Comparison of ENCODE assay signal across 10 cellular contexts in the genomic region with DNA sequence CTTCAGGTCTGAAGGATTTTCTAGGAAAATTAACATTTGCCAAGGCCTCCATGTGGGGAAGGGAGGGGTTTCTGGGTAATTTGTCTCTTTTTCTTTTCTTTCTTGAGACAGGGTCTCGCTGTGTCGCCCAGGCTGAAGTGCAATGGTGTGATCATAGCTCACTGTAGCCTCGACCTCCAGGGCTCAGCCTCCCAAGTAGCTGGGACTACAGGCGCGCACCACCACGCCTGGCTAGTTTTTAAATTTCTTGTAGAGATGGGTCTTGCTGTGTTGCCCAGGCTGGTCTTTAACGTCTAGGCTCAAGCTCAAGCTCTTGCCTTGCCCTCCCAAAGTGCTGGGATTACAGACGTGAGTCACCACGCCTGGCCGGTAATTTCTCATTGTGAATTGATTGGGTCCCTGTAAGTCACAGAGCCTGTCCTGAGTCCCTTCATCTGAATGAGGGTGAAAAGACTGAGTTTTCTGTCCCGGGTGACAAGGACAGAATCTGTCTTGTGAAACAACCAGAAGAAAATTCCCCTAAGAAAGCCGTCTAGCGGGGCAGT. TPM values are rescaled to one million over a fixed set of nuclear protein-coding genes. Genes with fewer than 3 reads are reported as not detected.
DNase-seq lines count a peak whose midpoint lies in the region; ATAC-seq and TF ChIP-seq lines count a peak whose summit lies in the region.
"Had no signal": no experiment of that assay in that cellular context is flagged by ENCODE, and none has a peak within 500 bp of the region (broad histone marks: within the 10 kb centered on the region; RNA-seq: fewer than 3 reads in every experiment).

No MANE protein-coding gene starts in this region.

- H3K27me3 Mint-ChIP-seq in nephron (ENCODE audit: low read depth) = no peaks in the 10 kb centered on the region
- H3K27me3 Mint-ChIP-seq: activated CD4-positive, alpha-beta memory T cell treated with anti-CD3 and anti-CD28 coated beads for 36 hours had no signal

- H3K4me2 ChIP-seq in Karpas-422 (ENCODE audit: low read depth, low read length, poor library complexity, severe bottlenecking) = no peak overlapping the region

- DNase-seq in adrenal gland (no peak), fibroblast of mammary gland (ENCODE audit: low read depth) (peak; percentile 60), upper lobe of left lung (no peak), Karpas-422 (no peak), GM13977 (ENCODE audit: low spot score) (no peak)
- DNase-seq: activated CD4-positive, alpha-beta memory T cell treated with anti-CD3 and anti-CD28 coated beads for 36 hours; activated gamma-delta T cell; dermis blood vessel endothelial cell had no signal

- in situ Hi-C loops in GM13977 (cut with MboI; ENCODE audit: low pct_unique_long_range_greater_than_20kb, low sequenced_read_pairs, unreplicated experiment) = no loop called here

- TF ChIP-seq POLR2A in adrenal gland (IDR thresholded peaks at IDR 0.05) (no peak), upper lobe of left lung (IDR thresholded peaks at IDR 0.05) (no peak)

- no peak overlapping the region for H3K4me3 Mint-ChIP-seq in nephron
- H3K4me3 Mint-ChIP-seq: activated CD4-positive, alpha-beta memory T cell treated with anti-CD3 and anti-CD28 coated beads for 36 hours had no signal

- WGBS in adrenal gland, 4 donors = 84 to 98% (median 88%) methylated on average over 10 to 13 of the region's 13 CpGs
- 88 to 94% methylated on average over 13 of the region's 13 CpGs for WGBS in upper lobe of left lung, 2 donors

- no peak overlapping the region for H3K4me3 ChIP-seq in adrenal gland
- H3K4me3 ChIP-seq in fibroblast of mammary gland (ENCODE audit: control insufficient read depth, low read depth, low read length) = no peak overlapping the region
- H3K4me3 ChIP-seq in upper lobe of left lung = no peak overlapping the region
- no peak overlapping the region for H3K4me3 ChIP-seq in Karpas-422 (ENCODE audit: low read length)

- H3K27me3 ChIP-seq in adrenal gland (no peaks in the 10 kb centered on the region), upper lobe of left lung (no peaks in the 10 kb centered on the region), Karpas-422 (ENCODE audit: low read length) (no peaks in the 10 kb centered on the region)

- no peaks in the 10 kb centered on the region for H4K20me1 ChIP-seq in Karpas-422 (ENCODE audit: insufficient read depth, low read depth, low read length)

- H2AFZ ChIP-seq in Karpas-422 (ENCODE audit: low read length) = no peak overlapping the region

- peak in 1 of 2 donors; percentile 27 for ATAC-seq in upper lobe of left lung (ENCODE audit: low FRiP score in 2 of 2)
- no peak for ATAC-seq in HG02870 (IDR thresholded peaks at IDR 0.05; ENCODE audit: unreplicated experiment)

- peaks cover 0 to 7% of the 10 kb centered on the region in 2 donors for H3K4me1 ChIP-seq in adrenal gland (replicated peaks in 1 of 2)
- peaks cover 0 to 16% (median 3%) of the 10 kb centered on the region in 4 donors for H3K4me1 ChIP-seq in upper lobe of left lung
- H3K4me1 ChIP-seq in Karpas-422 (ENCODE audit: low read length) = no peaks in the 10 kb centered on the region

- no peaks in the 10 kb centered on the region for H3K79me2 ChIP-seq in Karpas-422 (ENCODE audit: low read length)

- TF ChIP-seq CTCF in adrenal gland (IDR thresholded peaks at IDR 0.05) = no peak
- no peak for TF ChIP-seq CTCF in fibroblast of mammary gland (conservative IDR thresholded peaks at IDR 0.05; ENCODE audit: control insufficient read depth, insufficient read depth, low read depth, low read length)
- TF ChIP-seq CTCF in nephron (IDR thresholded peaks at IDR 0.05; ENCODE audit: unreplicated experiment in 3 of 3) = no peak
- TF ChIP-seq CTCF in upper lobe of left lung (IDR thresholded peaks at IDR 0.05) = no peak
- TF ChIP-seq CTCF in GM13977 (IDR thresholded peaks at IDR 0.05; ENCODE audit: extremely low read depth, insufficient read depth, missing control alignments) = no peak

- peaks cover 0 to 43% of the 10 kb centered on the region in 2 donors for H3K36me3 ChIP-seq in adrenal gland (replicated peaks in 1 of 2)
- H3K36me3 ChIP-seq in upper lobe of left lung = peaks cover 0 to 63% (median 34%) of the 10 kb centered on the region in 4 donors
- H3K36me3 ChIP-seq in Karpas-422 (ENCODE audit: insufficient read depth, low read length) = no peaks in the 10 kb centered on the region

- H3K36me3 Mint-ChIP-seq in nephron (ENCODE audit: low read depth) = peaks cover 59% of the 10 kb centered on the region
- H3K36me3 Mint-ChIP-seq: activated CD4-positive, alpha-beta memory T cell treated with anti-CD3 and anti-CD28 coated beads for 36 hours had no signal

- H3K9me3 ChIP-seq in adrenal gland (replicated peaks in 1 of 3) (no peaks in the 10 kb centered on the region), upper lobe of left lung (peaks cover 0 to 5% (median 0%) of the 10 kb centered on the region in 4 donors), Karpas-422 (ENCODE audit: low read length) (no peaks in the 10 kb centered on the region)

- H3K4me1 Mint-ChIP-seq in nephron = peaks cover 21% of the 10 kb centered on the region

- no peak for TF ChIP-seq EP300 in upper lobe of left lung (IDR thresholded peaks at IDR 0.05)

- H3K9me3 Mint-ChIP-seq in nephron = no peaks in the 10 kb centered on the region
- H3K9me3 Mint-ChIP-seq: activated CD4-positive, alpha-beta memory T cell treated with anti-CD3 and anti-CD28 coated beads for 36 hours had no signal

- no peak overlapping the region for H3K9ac ChIP-seq in Karpas-422 (ENCODE audit: low read length)

- intact Hi-C loops in adrenal gland (cut with DNase I) = no loop called here

- H3K27ac ChIP-seq in adrenal gland (peak overlapping the region in 4 of 5 donors; percentile 14 to 81 (median 46)), upper lobe of left lung (peak overlapping the region; percentile 55 to 82 (median 62)), Karpas-422 (ENCODE audit: low read length) (no peak overlapping the region)

- peak overlapping the region; percentile 1 to 97 (median 61) for H3K27ac Mint-ChIP-seq in nephron
- H3K27ac Mint-ChIP-seq: activated CD4-positive, alpha-beta memory T cell treated with anti-CD3 and anti-CD28 coated beads for 36 hours had no signal

- H3K9me2 ChIP-seq in Karpas-422 (replicated peaks; ENCODE audit: insufficient read depth, low read length) = no peaks in the 10 kb centered on the region

RNA-seq across cellular contexts. Expression of a gene that starts 10.0 kb away (rescaled TPM):
- total RNA-seq in adrenal gland (1 to 10 TPM in 7 of 8 donors, under 1 TPM in 1; 0.60 to 7.8 (median 4.2) TPM), upper lobe of left lung (10 to 100 TPM in 1 of 6 donors, 1 to 10 TPM in 4, not detected in 1; 1.4 to 13.3 (median 2.1) TPM)
- 1 to 10 TPM in 2 of 3 donors, under 1 TPM in 1; 0.84 to 9.8 (median 1.7) TPM for polyA plus RNA-seq in adrenal gland
- total RNA-seq in Karpas-422 (2014; rRNA removed; shearing (Covaris generic); ENCODE audit: low replicate concordance) = 25.3 and 28.6 TPM in 2 replicates

RNA-seq across cellular contexts. Expression of a gene that starts 31.8 kb away (rescaled TPM):
- total RNA-seq in adrenal gland (100 to 1,000 TPM in 7 of 8 donors, 10 to 100 TPM in 1; 51.3 to 395 (median 194) TPM), upper lobe of left lung (100 to 1,000 TPM; 144 to 295 (median 240) TPM)
- 100 to 1,000 TPM in 1 of 3 donors, 10 to 100 TPM in 2; 44.4 to 149 (median 62.7) TPM for polyA plus RNA-seq in adrenal gland
- 0.19 and 1.9 TPM in 2 replicates for total RNA-seq in Karpas-422 (2014; rRNA removed; shearing (Covaris generic); ENCODE audit: low replicate concordance)

Comparison
In these comparisons a context has a peak if more than half of its experiments do, and no peak if none do; other contexts are left out.
1. RNA of a gene that starts 31.8 kb away (total RNA-seq): 144 to 295 TPM in upper lobe of left lung and 51.3 to 395 TPM in adrenal gland; 0.19 to 1.9 TPM in Karpas-422; every median in the first group is over 10 times any median in the second.